13 cellular contexts compared by ENCODE assay signal in the genomic region with DNA sequence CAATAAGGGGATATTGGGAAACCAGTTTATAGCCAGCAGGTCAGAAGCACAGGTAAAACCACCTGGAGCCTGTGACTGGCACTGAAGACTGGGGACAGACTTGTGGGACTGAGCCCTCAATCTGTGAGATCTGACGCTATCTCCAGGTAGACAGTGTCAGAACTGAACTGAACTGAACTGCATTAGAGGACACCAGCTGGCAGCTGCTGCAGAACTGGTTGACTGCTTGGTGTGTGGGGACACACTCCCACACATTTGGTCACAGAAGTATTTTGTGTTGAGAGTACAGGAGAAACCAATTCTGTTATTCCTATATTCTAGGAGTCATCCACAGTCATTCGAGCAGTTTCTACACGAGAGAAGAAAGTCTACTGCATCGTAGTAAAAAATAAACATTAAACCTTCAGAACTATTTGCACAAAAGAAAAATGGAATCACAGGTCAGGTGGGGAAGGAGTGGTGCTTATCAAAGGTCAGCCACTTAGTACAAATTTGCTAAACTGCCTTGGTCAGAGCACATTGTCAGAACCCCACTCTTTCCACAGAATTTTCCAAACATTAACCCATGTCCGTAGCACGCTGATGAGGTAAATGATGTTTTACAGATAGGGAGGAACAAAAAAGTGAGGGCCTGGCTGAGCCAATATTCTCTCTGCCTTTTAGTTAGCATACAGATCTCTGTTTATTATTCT.
DNase-seq lines count a peak whose midpoint lies in the region; ATAC-seq and TF ChIP-seq lines count a peak whose summit lies in the region.
"Had no signal": no experiment of that assay in that cellular context is flagged by ENCODE, and none has a peak within 500 bp of the region (broad histone marks: within the 10 kb centered on the region; RNA-seq: fewer than 3 reads in every experiment).

No MANE protein-coding gene starts in this region.

- no peaks in the 10 kb centered on the region for H3K9me3 Mint-ChIP-seq in CD8-positive, alpha-beta T cell
- H3K9me3 Mint-ChIP-seq in H9: no peaks in the 10 kb centered on the region
- peaks cover 2% of the 10 kb centered on the region for H3K9me3 Mint-ChIP-seq in activated naive CD8-positive, alpha-beta T cell treated with anti-CD3 and anti-CD28 coated beads for 36 hours
- H3K9me3 Mint-ChIP-seq in naive thymus-derived CD8-positive, alpha-beta T cell: no peaks in the 10 kb centered on the region

- intact Hi-C loops in CD8-positive, alpha-beta T cell (cut with DNase I, micrococcal nuclease): loop anchor here (5.0 to 10.0 kb wide), 2 partner anchors 76 to 86 kb away; a partner anchor contains a TSS

- no peak for ATAC-seq in CD8-positive, alpha-beta T cell
- ATAC-seq in naive thymus-derived CD8-positive, alpha-beta T cell: no peak
- ATAC-seq in omental fat pad (ENCODE audit: low FRiP score) (no peak), HG03025 (IDR thresholded peaks at IDR 0.05; ENCODE audit: low FRiP score, unreplicated experiment) (no peak)
- ATAC-seq: right cardiac atrium had no signal

- no peak overlapping the region for H3K18ac ChIP-seq in H9 (ENCODE audit: insufficient read length, low read depth, low read length)

- no peaks in the 10 kb centered on the region for H3K27me3 ChIP-seq in CD8-positive, alpha-beta T cell (ENCODE audit: insufficient read depth, low read length)
- H3K27me3 ChIP-seq in H9 (ENCODE audit: insufficient read depth, low read length): no peaks in the 10 kb centered on the region

- H3T11ph ChIP-seq in H9 (ENCODE audit: low read length): no peak overlapping the region

- no peak overlapping the region for H2BK15ac ChIP-seq in H9 (ENCODE audit: low read depth, low read length)

- H2BK5ac ChIP-seq in H9 (ENCODE audit: insufficient read length, low read length): no peak overlapping the region

- no peak overlapping the region for H2BK20ac ChIP-seq in H9 (ENCODE audit: low read depth, low read length, poor library complexity, severe bottlenecking)

- H4K8ac ChIP-seq in H9 (replicated peaks; ENCODE audit: insufficient read length, low read depth, low read length): no peak overlapping the region

- peaks cover 36% of the 10 kb centered on the region for H3K4me1 ChIP-seq in CD8-positive, alpha-beta T cell (ENCODE audit: insufficient read depth, low read length)
- no peaks in the 10 kb centered on the region for H3K4me1 ChIP-seq in H9 (ENCODE audit: insufficient read depth, low read length)

- no peak overlapping the region for H3K9ac ChIP-seq in H9 (ENCODE audit: extremely low read depth, insufficient read length, low read length)

- H3K23me2 ChIP-seq in H9 (ENCODE audit: insufficient read length, low read depth, low read length, poor library complexity, severe bottlenecking): no peaks in the 10 kb centered on the region

- H3K56ac ChIP-seq in H9 (ENCODE audit: insufficient read length, low read depth, low read length): no peak overlapping the region

- H3K27ac Mint-ChIP-seq in CD8-positive, alpha-beta T cell: peak overlapping the region; percentile 12
- peak overlapping the region in 2 of 3 experiments; percentile 17 to 19; a peak in 4 of 7 replicates for H3K27ac Mint-ChIP-seq in H9
- peak overlapping the region; percentile 7 for H3K27ac Mint-ChIP-seq in activated naive CD8-positive, alpha-beta T cell treated with anti-CD3 and anti-CD28 coated beads for 36 hours
- H3K27ac Mint-ChIP-seq in naive thymus-derived CD8-positive, alpha-beta T cell: peak overlapping the region in 7 of 10 donors; percentile 7 to 83 (median 56)

- no peak overlapping the region for H2AFZ ChIP-seq in H9 (ENCODE audit: low read length)

- H3K4me3 ChIP-seq in CD8-positive, alpha-beta T cell (ENCODE audit: low read depth, low read length): no peak overlapping the region

- no peaks in the 10 kb centered on the region for H4K20me1 ChIP-seq in H9 (ENCODE audit: control insufficient read depth, insufficient read depth, insufficient read length)

- WGBS in H9 (ENCODE audit: extremely low coverage, insufficient read length, low lambda C conversion rate): no CpG with 5 or more reads among the region's 6 CpGs

- H3K36me3 ChIP-seq in CD8-positive, alpha-beta T cell (ENCODE audit: insufficient read depth, low read length): no peaks in the 10 kb centered on the region

- CTCF ChIA-PET in CD8-positive, alpha-beta T cell (lab: Charles Lee): no interaction called here

- no peaks in the 10 kb centered on the region for H3K79me1 ChIP-seq in H9 (ENCODE audit: insufficient read depth, low read depth, low read length, poor library complexity, severe bottlenecking)

- H3K4me3 Mint-ChIP-seq in CD8-positive, alpha-beta T cell: no peak overlapping the region
- no peak overlapping the region for H3K4me3 Mint-ChIP-seq in H9
- H3K4me3 Mint-ChIP-seq in activated naive CD8-positive, alpha-beta T cell treated with anti-CD3 and anti-CD28 coated beads for 36 hours: no peak overlapping the region
- peak overlapping the region in 5 of 10 donors; percentile 4 to 45 (median 11) for H3K4me3 Mint-ChIP-seq in naive thymus-derived CD8-positive, alpha-beta T cell

- no peaks in the 10 kb centered on the region for H3K36me3 Mint-ChIP-seq in CD8-positive, alpha-beta T cell
- H3K36me3 Mint-ChIP-seq in H9 (ENCODE audit: insufficient read depth in 1 of 3, low read depth in 3 of 3): no peaks in the 10 kb centered on the region; a peak in 1 of 7 replicates
- H3K36me3 Mint-ChIP-seq in activated naive CD8-positive, alpha-beta T cell treated with anti-CD3 and anti-CD28 coated beads for 36 hours: peaks cover 6% of the 10 kb centered on the region
- H3K36me3 Mint-ChIP-seq in naive thymus-derived CD8-positive, alpha-beta T cell: peaks cover 0 to 2% (median 0%) of the 10 kb centered on the region in 3 donors

- no peaks in the 10 kb centered on the region for H3K9me3 ChIP-seq in CD8-positive, alpha-beta T cell (ENCODE audit: low read length)
- no peaks in the 10 kb centered on the region for H3K9me3 ChIP-seq in H9 (ENCODE audit: control insufficient read depth, low read depth, low read length)

- no peak overlapping the region for H3K23ac ChIP-seq in H9 (ENCODE audit: insufficient read length, low read depth, low read length)

- no peak overlapping the region for H2AK5ac ChIP-seq in H9 (ENCODE audit: insufficient read length, low read length)

- DNase-seq in CD8-positive, alpha-beta T cell: no peak
- no peak for DNase-seq in H9
- no peak for DNase-seq in activated naive CD8-positive, alpha-beta T cell treated with anti-CD3 and anti-CD28 coated beads for 36 hours
- no peak for DNase-seq in naive thymus-derived CD8-positive, alpha-beta T cell
- DNase-seq in NCI-H1092 treated with DMSO at 0.1 percent for 48 hours (lab: John Stamatoyannopoulos, UW): no peak
- DNase-seq in omental fat pad (ENCODE audit: low spot score): no peak
- DNase-seq in NK-92 (lab: John Stamatoyannopoulos, UW; ENCODE audit: unreplicated experiment): no peak
- DNase-seq: aorta, midbrain, NCI-H1417 treated with DMSO at 0.1 percent for 48 hours, NCI-H82, right cardiac atrium had no signal

- no peak overlapping the region for H4K5ac ChIP-seq in H9 (ENCODE audit: insufficient read length, low read depth, low read length)

- no peak overlapping the region for H3K4me2 ChIP-seq in H9 (ENCODE audit: insufficient read depth, insufficient read length, low read length)

- no peak overlapping the region; the same call in 1 of the 2 replicates for H3K14ac ChIP-seq in H9 (ENCODE audit: insufficient read depth, low read length)

- no peaks in the 10 kb centered on the region for H3K27me3 Mint-ChIP-seq in CD8-positive, alpha-beta T cell (ENCODE audit: low read depth)
- H3K27me3 Mint-ChIP-seq in H9 (ENCODE audit: low read depth): no peaks in the 10 kb centered on the region
- H3K27me3 Mint-ChIP-seq in activated naive CD8-positive, alpha-beta T cell treated with anti-CD3 and anti-CD28 coated beads for 36 hours: no peaks in the 10 kb centered on the region
- H3K27me3 Mint-ChIP-seq in naive thymus-derived CD8-positive, alpha-beta T cell: no peaks in the 10 kb centered on the region

- H2BK12ac ChIP-seq in H9 (ENCODE audit: insufficient read length, low read depth, low read length): no peak overlapping the region

- POLR2A ChIA-PET in CD8-positive, alpha-beta T cell (lab: Charles Lee): interaction anchor here (2.1 kb wide), 1 partner anchor 19 kb away, joined by 6 read pairs; no protein-coding TSS in a partner anchor
- POLR2A ChIA-PET in naive thymus-derived CD8-positive, alpha-beta T cell (lab: Charles Lee): no interaction called here

- no peak for TF ChIP-seq CTCF in CD8-positive, alpha-beta T cell (IDR thresholded peaks at IDR 0.05)
- no peak for TF ChIP-seq CTCF in H9 (conservative IDR thresholded peaks at IDR 0.05)
- no peak for TF ChIP-seq CTCF in omental fat pad (IDR thresholded peaks at IDR 0.05)

- H3K4ac ChIP-seq in H9 (ENCODE audit: low read depth, low read length): no peak overlapping the region

- H3K79me2 ChIP-seq in H9 (ENCODE audit: insufficient read depth, low read length): peaks cover 2% of the 10 kb centered on the region; the same call in 1 of the 2 replicates

- no peak overlapping the region for H4K91ac ChIP-seq in H9 (ENCODE audit: insufficient read length, low read depth, low read length)

- peaks cover 68% of the 10 kb centered on the region for H3K4me1 Mint-ChIP-seq in CD8-positive, alpha-beta T cell (ENCODE audit: low read depth)
- H3K4me1 Mint-ChIP-seq in H9: peaks cover 10 to 24% of the 10 kb centered on the region in 2 experiments
- H3K4me1 Mint-ChIP-seq in activated naive CD8-positive, alpha-beta T cell treated with anti-CD3 and anti-CD28 coated beads for 36 hours: peaks cover 67% of the 10 kb centered on the region
- H3K4me1 Mint-ChIP-seq in naive thymus-derived CD8-positive, alpha-beta T cell: peaks cover 30 to 80% (median 64%) of the 10 kb centered on the region in 4 donors

- H3K27ac ChIP-seq in CD8-positive, alpha-beta T cell (ENCODE audit: low read depth, low read length): no peak overlapping the region
- H3K27ac ChIP-seq in H9 (ENCODE audit: insufficient read length, low read depth, low read length): no peak overlapping the region

- H2BK120ac ChIP-seq in H9 (ENCODE audit: low read depth, low read length, poor library complexity, severe bottlenecking): no peak overlapping the region
